17 cellular contexts compared by ENCODE assay signal in genomic region chr2:102438578-102438977, GRCh38. TPM values are rescaled to one million over a fixed set of nuclear protein-coding genes. Genes with fewer than 3 reads are reported as not detected.
DNase-seq lines count a peak whose midpoint lies in the region; ATAC-seq, FAIRE-seq and TF ChIP-seq lines count a peak whose summit lies in the region.
"Had no signal": no experiment of that assay in that cellular context is flagged by ENCODE, and none has a peak within 500 bp of the region (broad histone marks: within the 10 kb centered on the region; RNA-seq: fewer than 3 reads in every experiment).

No MANE protein-coding gene starts in this region.

- no peak for DNase-seq in activated CD8-positive, alpha-beta T cell treated with anti-CD3 and anti-CD28 coated beads for 36 hours
- DNase-seq in activated CD8-positive, alpha-beta T cell treated with anti-CD3 and anti-CD28 coated beads, Interleukin-2, amount 10 ng/mL, durations not matched to agents 7 days and 5 days: no peak
- DNase-seq in NB4 (ENCODE audit: low read depth) (peak; percentile 27), K562 (ENCODE audit: extremely low read depth in 1 of 4, low spot score in 3 of 4) (no peak), smooth muscle cell (lab: John Stamatoyannopoulos, UW; ENCODE audit: unreplicated experiment) (no peak), NCI-H128 (lab: John Stamatoyannopoulos, UW; ENCODE audit: unreplicated experiment) (no peak), tibial nerve (ENCODE audit: low spot score in 2 of 2) (no peak)
- DNase-seq: BE2C; Caco-2; CD8-positive, alpha-beta memory T cell; DND-41; GDM1 had no signal

- no peak for TF ChIP-seq RAD21 in K562 (CRISPR knock-in tag; conservative IDR thresholded peaks at IDR 0.05 in 1 of 2, IDR thresholded peaks at IDR 0.05 in 1 of 2)

- no peak overlapping the region for H3K4me3 Mint-ChIP-seq in activated CD8-positive, alpha-beta T cell treated with anti-CD3 and anti-CD28 coated beads for 36 hours
- H3K4me3 Mint-ChIP-seq in activated CD8-positive, alpha-beta T cell treated with anti-CD3 and anti-CD28 coated beads, Interleukin-2, amount 10 ng/mL, durations not matched to agents 7 days and 5 days: no peak overlapping the region
- H3K4me3 Mint-ChIP-seq: CD8-positive, alpha-beta memory T cell had no signal

- TF ChIP-seq CTCF in activated CD8-positive, alpha-beta T cell treated with anti-CD3 and anti-CD28 coated beads for 36 hours (IDR thresholded peaks at IDR 0.05): no peak
- no peak for TF ChIP-seq CTCF in NB4 (IDR thresholded peaks at IDR 0.05; ENCODE audit: low read depth, low read length)
- TF ChIP-seq CTCF in K562 (IDR thresholded peaks at IDR 0.05 in 2 of 3, conservative IDR thresholded peaks at IDR 0.05 in 1 of 3; ENCODE audit: insufficient read depth in 2 of 3, low read depth in 1 of 3, low read length in 3 of 3): no peak
- TF ChIP-seq CTCF in smooth muscle cell (IDR thresholded peaks at IDR 0.05; ENCODE audit: borderline replicate concordance, insufficient read depth, poor library complexity, severe bottlenecking): no peak
- no peak for TF ChIP-seq CTCF in tibial nerve (IDR thresholded peaks at IDR 0.05)

- CTCF ChIA-PET in activated CD8-positive, alpha-beta T cell treated with anti-CD3 and anti-CD28 coated beads for 36 hours (lab: Charles Lee): interaction anchor here (1.0 to 1.6 kb wide), 4 partner anchors 15 to 198 kb away, joined by 3 to 9 read pairs (median 4); partner anchors contain the start of gene IL18RAP
- CTCF ChIA-PET in activated CD8-positive, alpha-beta T cell treated with anti-CD3 and anti-CD28 coated beads, Interleukin-2, amount 10 ng/mL, durations not matched to agents 7 days and 5 days (lab: Charles Lee): interaction anchor here (0.6 to 4.0 kb wide), 6 partner anchors 70 to 607 kb away, joined by 3 to 24 read pairs (median 4); no protein-coding TSS in a partner anchor
- CTCF ChIA-PET in K562 (lab: Yijun Ruan, JAX; ENCODE audit: low intra/inter-chr PET ratio): no interaction called here

- no peak overlapping the region for H3K27ac ChIP-seq in K562 (ENCODE audit: extremely low read depth, low read depth, low read length)
- peak overlapping the region; percentile 59 for H3K27ac ChIP-seq in smooth muscle cell (ENCODE audit: low read depth)
- no peak overlapping the region for H3K27ac ChIP-seq in tibial nerve
- H3K27ac ChIP-seq: A549 had no signal

- H3K9me1 ChIP-seq in K562 (ENCODE audit: control insufficient read depth, insufficient read depth, low read length): no peaks in the 10 kb centered on the region

- H3K4me2 ChIP-seq in K562 (ENCODE audit: insufficient read depth, low read length) (peak overlapping the region; percentile 29; the same call in 1 of the 2 replicates), smooth muscle cell (no peak overlapping the region)
- H3K4me2 ChIP-seq: A549 had no signal

- POLR2A ChIA-PET in activated CD8-positive, alpha-beta T cell treated with anti-CD3 and anti-CD28 coated beads for 36 hours (lab: Charles Lee): interaction anchor here (0.5 to 1.4 kb wide), 5 partner anchors 14 to 1012 kb away, joined by 3 to 5 read pairs (median 3); partner anchors contain the start of gene IL18R1
- POLR2A ChIA-PET in activated CD8-positive, alpha-beta T cell treated with anti-CD3 and anti-CD28 coated beads, Interleukin-2, amount 10 ng/mL, durations not matched to agents 7 days and 5 days (lab: Charles Lee): no interaction called here
- POLR2A ChIA-PET in K562 (lab: Yijun Ruan, JAX): interaction anchor here (0.9 kb wide), 1 partner anchor 9 kb away, joined by 3 read pairs; no protein-coding TSS in a partner anchor

- peaks cover 45% of the 10 kb centered on the region for H3K4me1 Mint-ChIP-seq in activated CD8-positive, alpha-beta T cell treated with anti-CD3 and anti-CD28 coated beads for 36 hours (ENCODE audit: low read depth)
- H3K4me1 Mint-ChIP-seq in activated CD8-positive, alpha-beta T cell treated with anti-CD3 and anti-CD28 coated beads, Interleukin-2, amount 10 ng/mL, durations not matched to agents 7 days and 5 days (ENCODE audit: low read depth): peaks cover 42% of the 10 kb centered on the region

- TF ChIP-seq EP300 in K562 (IDR thresholded peaks at IDR 0.05; ENCODE audit: low read length) (no peak), tibial nerve (IDR thresholded peaks at IDR 0.05) (no peak)

- peaks cover 8% of the 10 kb centered on the region for H3K36me3 Mint-ChIP-seq in activated CD8-positive, alpha-beta T cell treated with anti-CD3 and anti-CD28 coated beads for 36 hours (ENCODE audit: low read depth)
- peaks cover 36% of the 10 kb centered on the region for H3K36me3 Mint-ChIP-seq in activated CD8-positive, alpha-beta T cell treated with anti-CD3 and anti-CD28 coated beads, Interleukin-2, amount 10 ng/mL, durations not matched to agents 7 days and 5 days (ENCODE audit: low read depth)

- H2AFZ ChIP-seq in K562 (ENCODE audit: low read depth, low read length): peak overlapping the region; percentile 67
- no peak overlapping the region for H2AFZ ChIP-seq in smooth muscle cell (ENCODE audit: low read depth)

- H3F3A ChIP-seq in smooth muscle cell (ENCODE audit: low read depth): peaks cover 3% of the 10 kb centered on the region

- H3K9me3 ChIP-seq in K562 (replicated peaks; ENCODE audit: control insufficient read depth, insufficient read depth, low read depth, low read length) (no peaks in the 10 kb centered on the region), smooth muscle cell (replicated peaks; ENCODE audit: low read depth) (no peaks in the 10 kb centered on the region), tibial nerve (no peaks in the 10 kb centered on the region)
- H3K9me3 ChIP-seq: A549, BE2C, Caco-2, HAP-1 had no signal

- peak; percentile 9 for ATAC-seq in activated CD8-positive, alpha-beta T cell treated with anti-CD3 and anti-CD28 coated beads for 36 hours
- ATAC-seq in activated CD8-positive, alpha-beta T cell treated with anti-CD3 and anti-CD28 coated beads, Interleukin-2, amount 10 ng/mL, durations not matched to agents 7 days and 5 days: no peak
- no peak for ATAC-seq in K562

- H3K36me3 ChIP-seq in K562 (ENCODE audit: control insufficient read depth, insufficient read depth, low read length): no peaks in the 10 kb centered on the region
- H3K36me3 ChIP-seq in smooth muscle cell (ENCODE audit: low read depth): no peaks in the 10 kb centered on the region
- H3K36me3 ChIP-seq in tibial nerve: no peaks in the 10 kb centered on the region
- H3K36me3 ChIP-seq: BE2C, HAP-1 had no signal

- in situ Hi-C loops in K562 (cut with MboI): no loop called here

- H3K27me3 Mint-ChIP-seq in activated CD8-positive, alpha-beta T cell treated with anti-CD3 and anti-CD28 coated beads for 36 hours: no peaks in the 10 kb centered on the region
- no peaks in the 10 kb centered on the region for H3K27me3 Mint-ChIP-seq in activated CD8-positive, alpha-beta T cell treated with anti-CD3 and anti-CD28 coated beads, Interleukin-2, amount 10 ng/mL, durations not matched to agents 7 days and 5 days (ENCODE audit: low read depth)
- H3K27me3 Mint-ChIP-seq: CD8-positive, alpha-beta memory T cell had no signal

- H3K4me1 ChIP-seq in K562 (replicated peaks in 1 of 2; ENCODE audit: control insufficient read depth in 2 of 2, insufficient read depth in 2 of 2, low read length in 2 of 2): peaks cover 9 to 26% of the 10 kb centered on the region in 2 experiments; a peak in 4 of 5 replicates
- H3K4me1 ChIP-seq in smooth muscle cell (ENCODE audit: low read depth): no peaks in the 10 kb centered on the region
- peaks cover 0 to 6% (median 0%) of the 10 kb centered on the region in 4 donors for H3K4me1 ChIP-seq in tibial nerve
- H3K4me1 ChIP-seq: A549, BE2C, Caco-2, HAP-1 had no signal

- no peak for TF ChIP-seq POLR2A in NB4 (IDR thresholded peaks at IDR 0.05; ENCODE audit: extremely low read depth, insufficient read length)
- no peak for TF ChIP-seq POLR2A in K562 (conservative IDR thresholded peaks at IDR 0.05)
- no peak for TF ChIP-seq POLR2A in tibial nerve (IDR thresholded peaks at IDR 0.05)

- WGBS in K562 (ENCODE audit: insufficient coverage, low coverage, missing lambda C conversion rate): 77% methylated on average over 2 of the region's 2 CpGs
- WGBS in smooth muscle cell (ENCODE audit: low lambda C conversion rate): 96% methylated on average over 2 of the region's 2 CpGs
- WGBS in tibial nerve, 2 donors: 94 to 98% methylated on average over 2 of the region's 2 CpGs

- no peak for FAIRE-seq in K562 (lab: Jason Lieb, UNC)
- FAIRE-seq: A549, GM19239, H1 had no signal

- H3K27me3 ChIP-seq in K562 (ENCODE audit: control insufficient read depth in 2 of 2, insufficient read depth in 2 of 2, low read length in 2 of 2): no peaks in the 10 kb centered on the region
- H3K27me3 ChIP-seq in smooth muscle cell (ENCODE audit: low read depth): no peaks in the 10 kb centered on the region
- H3K27me3 ChIP-seq in tibial nerve: no peaks in the 10 kb centered on the region
- H3K27me3 ChIP-seq: BE2C had no signal

- intact Hi-C loops in activated CD8-positive, alpha-beta T cell treated with anti-CD3 and anti-CD28 coated beads for 36 hours (cut with micrococcal nuclease): no loop called here
- intact Hi-C loops in K562 (cut with micrococcal nuclease): no loop called here

- H3K9ac ChIP-seq in K562 (ENCODE audit: insufficient read depth in 1 of 2, low read depth in 2 of 2, low read length in 2 of 2) (no peak overlapping the region), smooth muscle cell (ENCODE audit: low read depth) (no peak overlapping the region)

- H4K20me1 ChIP-seq in K562 (replicated peaks; ENCODE audit: control insufficient read depth, insufficient read depth, low read length): no peaks in the 10 kb centered on the region
- H4K20me1 ChIP-seq in smooth muscle cell (ENCODE audit: low read depth): no peaks in the 10 kb centered on the region

- H3K79me2 ChIP-seq in K562 (ENCODE audit: control insufficient read depth, insufficient read depth, low read length): no peaks in the 10 kb centered on the region
- no peaks in the 10 kb centered on the region for H3K79me2 ChIP-seq in smooth muscle cell (ENCODE audit: low read depth)

- H3K4me3 ChIP-seq in NB4 (ENCODE audit: low read depth, low read length) (no peak overlapping the region), K562 (no peak overlapping the region), smooth muscle cell (no peak overlapping the region), tibial nerve (no peak overlapping the region)
- H3K4me3 ChIP-seq: A549, HAP-1 had no signal

- BruUV-seq in K562 (replicated peaks; lab: Mats Ljungman, UMichigan): no TSS peak

- no peaks in the 10 kb centered on the region for H3K9me3 Mint-ChIP-seq in activated CD8-positive, alpha-beta T cell treated with anti-CD3 and anti-CD28 coated beads for 36 hours
- H3K9me3 Mint-ChIP-seq in activated CD8-positive, alpha-beta T cell treated with anti-CD3 and anti-CD28 coated beads, Interleukin-2, amount 10 ng/mL, durations not matched to agents 7 days and 5 days (ENCODE audit: insufficient read depth): no peaks in the 10 kb centered on the region
- H3K9me3 Mint-ChIP-seq: CD8-positive, alpha-beta memory T cell had no signal

- no peak overlapping the region for H3K27ac Mint-ChIP-seq in activated CD8-positive, alpha-beta T cell treated with anti-CD3 and anti-CD28 coated beads for 36 hours
- no peak overlapping the region for H3K27ac Mint-ChIP-seq in activated CD8-positive, alpha-beta T cell treated with anti-CD3 and anti-CD28 coated beads, Interleukin-2, amount 10 ng/mL, durations not matched to agents 7 days and 5 days
- H3K27ac Mint-ChIP-seq: CD8-positive, alpha-beta memory T cell had no signal

RNA-seq across cellular contexts. Expression of gene IL18RAP, which starts 15.6 kb away (rescaled TPM):
- 1 to 10 TPM; 5.8 to 6.0 TPM for total RNA-seq in activated CD8-positive, alpha-beta T cell treated with anti-CD3 and anti-CD28 coated beads for 36 hours
- total RNA-seq in activated CD8-positive, alpha-beta T cell treated with anti-CD3 and anti-CD28 coated beads, Interleukin-2, amount 10 ng/mL, durations not matched to agents 7 days and 5 days: 10 to 100 TPM; 22.7 to 25.2 TPM
- total RNA-seq in K562 (2011; cell fraction: chromatin; rRNA removed; ENCODE audit: low replicate concordance): 1.9 and 2.4 TPM in 2 replicates
- total RNA-seq in K562 (2011; cell fraction: nucleolus; rRNA removed): 0.50 and 0.92 TPM in 2 replicates
- total RNA-seq in K562 (2011; cell fraction: nucleoplasm; rRNA removed): 0.46 and 1.3 TPM in 2 replicates
- total RNA-seq in K562 (2014; rRNA removed): 4.9 and 5.2 TPM in 2 replicates
- total RNA-seq in K562 (2014; rRNA removed; fragmentation: Illumina TruSeq; extraction: Trizol): 6.5 and 7.8 TPM in 2 replicates
- total RNA-seq in K562 (2015; rRNA removed; fragmentation: Illumina TruSeq; extraction: Trizol): 18.6 and 20.5 TPM in 2 replicates
- 4.4 and 5.2 TPM in 2 replicates for total RNA-seq in K562 (2021)
- polyA plus RNA-seq in K562 (2011; rRNA removed): 0.54 and 1.1 TPM in 2 replicates
- polyA plus RNA-seq in K562 (2011; cell fraction: cytosol; rRNA removed): 0.18 and 0.24 TPM in 2 replicates
- polyA plus RNA-seq in K562 (2011; cell fraction: nucleus; rRNA removed): 1.3 and 1.8 TPM in 2 replicates
- polyA plus RNA-seq in K562 (2012): 7.8 and 15.0 TPM in 2 replicates
- 7.5 and 9.1 TPM in 2 replicates for polyA plus RNA-seq in K562 (2014; fragmentation: Illumina TruSeq; extraction: Trizol)
- polyA plus RNA-seq in K562 (2014; fragmentation: Nextera tagmentation; extraction: Ambion mirVana): 1 to 10 TPM; 4.9 to 8.3 TPM
- 5.8 and 7.0 TPM in 2 replicates for polyA plus RNA-seq in K562 (2014; rRNA removed)
- 0.75 and 1.0 TPM in 2 replicates for polyA minus RNA-seq in K562 (2011; rRNA and poly(A)+ RNA removed)
- polyA minus RNA-seq in K562 (2011; cell fraction: cytosol; rRNA and poly(A)+ RNA removed): not detected in 2 replicates
- 1.8 and 1.9 TPM in 2 replicates for polyA minus RNA-seq in K562 (2011; cell fraction: nucleus; rRNA and poly(A)+ RNA removed)
- total RNA-seq in smooth muscle cell: 0.36 TPM in 1 of 2 replicates, not detected in the other
- polyA plus RNA-seq in smooth muscle cell: not detected in 2 replicates
- 1 to 10 TPM in 2 of 4 donors, under 1 TPM in 2; 0.22 to 3.9 (median 0.88) TPM for total RNA-seq in tibial nerve
- total RNA-seq: Caco-2, H1 had no signal
- polyA plus RNA-seq: H1 had no signal

RNA-seq across cellular contexts. Expression of gene SLC9A4, which starts 34.4 kb away (rescaled TPM):
- under 1 TPM in 1 of 2 experiments, not detected in 1; 0.07 TPM for total RNA-seq in activated CD8-positive, alpha-beta T cell treated with anti-CD3 and anti-CD28 coated beads for 36 hours
- total RNA-seq in activated CD8-positive, alpha-beta T cell treated with anti-CD3 and anti-CD28 coated beads, Interleukin-2, amount 10 ng/mL, durations not matched to agents 7 days and 5 days: under 1 TPM; 0.08 TPM
- 0.07 and 0.09 TPM in 2 replicates for total RNA-seq in K562 (2011; cell fraction: chromatin; rRNA removed; ENCODE audit: low replicate concordance)
- total RNA-seq in K562 (2011; cell fraction: nucleolus; rRNA removed): 0.17 TPM in 1 of 2 replicates, not detected in the other
- 0.15 TPM in 1 of 2 replicates, not detected in the other for total RNA-seq in K562 (2011; cell fraction: nucleoplasm; rRNA removed)
- not detected in 2 replicates for total RNA-seq in K562 (2014; rRNA removed)
- total RNA-seq in K562 (2014; rRNA removed; fragmentation: Illumina TruSeq; extraction: Trizol): 0.03 and 0.04 TPM in 2 replicates
- total RNA-seq in K562 (2015; rRNA removed; fragmentation: Illumina TruSeq; extraction: Trizol): 0.04 TPM in 1 of 2 replicates, not detected in the other
- 0.04 and 0.07 TPM in 2 replicates for total RNA-seq in K562 (2021)
- polyA plus RNA-seq in K562 (2011; rRNA removed): not detected in 2 replicates
- polyA plus RNA-seq in K562 (2011; cell fraction: cytosol; rRNA removed): not detected in 2 replicates
- not detected in 2 replicates for polyA plus RNA-seq in K562 (2011; cell fraction: nucleus; rRNA removed)
- polyA plus RNA-seq in K562 (2012): 0.03 and 0.24 TPM in 2 replicates
- not detected in 2 replicates for polyA plus RNA-seq in K562 (2014; fragmentation: Illumina TruSeq; extraction: Trizol)
- polyA plus RNA-seq in K562 (2014; fragmentation: Nextera tagmentation; extraction: Ambion mirVana): under 1 TPM in 1 of 2 experiments, not detected in 1; 0.15 TPM
- not detected in 2 replicates for polyA plus RNA-seq in K562 (2014; rRNA removed)
- 0.07 TPM in 1 of 2 replicates, not detected in the other for polyA minus RNA-seq in K562 (2011; rRNA and poly(A)+ RNA removed)
- polyA minus RNA-seq in K562 (2011; cell fraction: cytosol; rRNA and poly(A)+ RNA removed): not detected in 2 replicates
- 0.13 and 0.78 TPM in 2 replicates for polyA minus RNA-seq in K562 (2011; cell fraction: nucleus; rRNA and poly(A)+ RNA removed)
- not detected in 2 replicates for total RNA-seq in smooth muscle cell
- polyA plus RNA-seq in smooth muscle cell: 0.28 TPM in 1 of 2 replicates, not detected in the other
- under 1 TPM in 1 of 4 donors, not detected in 3; 0.30 TPM for total RNA-seq in tibial nerve
- total RNA-seq: CD8-positive, alpha-beta memory T cell; H1 had no signal
- polyA plus RNA-seq: A549; AG04450; CD8-positive, alpha-beta memory T cell; H1 had no signal
